In genomic region chr15:65286069-65286703, GRCh38 we compare ENCODE assay signal across 8 cellular contexts.
A peak's percentile ranks its signal among the peaks of the same experiment; 100 is the strongest.
DNase-seq lines count a peak whose midpoint lies in the region; ATAC-seq and TF ChIP-seq lines count a peak whose summit lies in the region.

No MANE protein-coding gene starts in this region.

- peaks cover 3% of the 10 kb centered on the region for H3K4me1 ChIP-seq in NT2/D1 (ENCODE audit: insufficient read depth, insufficient read length)

- H3K4me3 ChIP-seq in NT2/D1 (ENCODE audit: insufficient read length, low read depth), result peak overlapping the region; percentile 62

- no peaks in the 10 kb centered on the region for H3K9me3 ChIP-seq in NT2/D1 (ENCODE audit: insufficient read depth, low read length)

- no peak for TF ChIP-seq CTCF in GM13976 (IDR thresholded peaks at IDR 0.05; ENCODE audit: borderline replicate concordance, control extremely low read depth, extremely low read depth, insufficient read depth, missing control alignments)

- peak overlapping the region; percentile 86 for H3K4me3 Mint-ChIP-seq in central memory CD8-positive, alpha-beta T cell

- H3K9ac ChIP-seq in NT2/D1 (ENCODE audit: insufficient read length, low read depth), result peak overlapping the region; percentile 92

- peak overlapping the region; percentile 91 for H3K27ac Mint-ChIP-seq in central memory CD8-positive, alpha-beta T cell (ENCODE audit: low read depth)

- H3K36me3 Mint-ChIP-seq in central memory CD8-positive, alpha-beta T cell (ENCODE audit: insufficient read depth), result peaks cover 6% of the 10 kb centered on the region

- peaks cover 3% of the 10 kb centered on the region for H3K27me3 ChIP-seq in NT2/D1 (ENCODE audit: insufficient read depth, insufficient read length)

- H3K9me3 Mint-ChIP-seq in central memory CD8-positive, alpha-beta T cell, result no peaks in the 10 kb centered on the region

- ATAC-seq in HG02852 (IDR thresholded peaks at IDR 0.05; ENCODE audit: unreplicated experiment), result peak; percentile 39
- ATAC-seq in central memory CD8-positive, alpha-beta T cell (replicated peaks; ENCODE audit: extremely low read depth, poor library complexity, severe bottlenecking), result peak; percentile 9
- peak; percentile 28 for ATAC-seq in stimulated activated naive CD8-positive, alpha-beta T cell treated with anti-CD3 and anti-CD28 coated beads, Interleukin-15, Interleukin-2, amounts not matched to agents 100 U/mL and 50 U/mL, for 24 hours

- H3K27me3 Mint-ChIP-seq in central memory CD8-positive, alpha-beta T cell, result no peaks in the 10 kb centered on the region

- H3K36me3 ChIP-seq in NT2/D1 (ENCODE audit: insufficient read depth, insufficient read length, low read length), result no peaks in the 10 kb centered on the region

- peaks cover 41% of the 10 kb centered on the region for H3K4me1 Mint-ChIP-seq in central memory CD8-positive, alpha-beta T cell

- in situ Hi-C loops in GM13976 (cut with MboI; ENCODE audit: low sequenced_read_pairs, unreplicated experiment), result loop anchor here (25.0 kb wide), 2 partner anchors 99 to 249 kb away; partner anchors contain the start of genes CLPX, MTFMT and SLC51B

- peak; percentile 37 for DNase-seq in AG08396 (ENCODE audit: low spot score)
- peak; percentile 60 for DNase-seq in GM13976 (ENCODE audit: low spot score)
- no peak for DNase-seq in NT2/D1 (ENCODE audit: low read depth, low spot score)
- no peak for DNase-seq in central memory CD8-positive, alpha-beta T cell (ENCODE audit: low spot score in 2 of 2)
- DNase-seq in left kidney (ENCODE audit: low read depth, low spot score), result peak; percentile 77
- peak; percentile 40 for DNase-seq in stimulated activated naive CD8-positive, alpha-beta T cell treated with anti-CD3 and anti-CD28 coated beads, Interleukin-15, Interleukin-2, amounts not matched to agents 100 U/mL and 50 U/mL, for 24 hours
- DNase-seq in SHP77 treated with DMSO at 0.1 percent for 48 hours (lab: John Stamatoyannopoulos, UW), result no peak

Comparison
In these comparisons a context has a peak if more than half of its experiments do, and no peak if none do; other contexts are left out.
1. DNase-seq: peak in AG08396 (single experiment), GM13976 (single experiment), left kidney (single experiment) and stimulated activated naive CD8-positive, alpha-beta T cell treated with anti-CD3 and anti-CD28 coated beads, Interleukin-15, Interleukin-2, amounts not matched to agents 100 U/mL and 50 U/mL, for 24 hours (single experiment); none in NT2/D1 (single experiment), central memory CD8-positive, alpha-beta T cell (0 of 2) and SHP77 treated with DMSO at 0.1 percent for 48 hours (single experiment).
2. Peak in every context shown above with its lines, with median percentiles within 50 percentile points of each other: ATAC-seq.